Comparison of ENCODE assay signal across 17 cellular contexts in the genomic region with DNA sequence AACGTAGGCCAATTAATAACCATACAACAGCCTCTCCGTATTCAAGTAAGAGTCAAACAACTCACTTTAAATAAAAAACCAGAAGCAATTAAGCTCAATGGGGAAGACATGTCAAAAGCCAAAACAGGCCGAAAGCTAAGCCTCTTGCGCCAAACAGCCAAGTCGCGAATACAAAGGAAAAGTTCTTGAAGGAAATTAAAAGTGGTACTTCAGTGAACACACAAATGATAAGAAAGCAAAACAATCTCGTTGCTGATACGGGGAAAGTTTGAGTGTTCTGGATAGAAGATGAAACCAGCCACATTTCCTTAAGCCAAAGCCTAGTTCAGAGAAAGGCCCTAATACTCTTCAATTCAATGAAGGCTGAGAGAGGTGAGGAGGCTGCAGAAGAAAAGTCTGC. TPM values are rescaled to one million over a fixed set of nuclear protein-coding genes. Genes with fewer than 3 reads are reported as not detected.
DNase-seq lines count a peak whose midpoint lies in the region; ATAC-seq and TF ChIP-seq lines count a peak whose summit lies in the region.
"Had no signal": no experiment of that assay in that cellular context is flagged by ENCODE, and none has a peak within 500 bp of the region (broad histone marks: within the 10 kb centered on the region; RNA-seq: fewer than 3 reads in every experiment).

No MANE protein-coding gene starts in this region.

- intact Hi-C loops in activated CD4-positive, alpha-beta T cell treated with anti-CD3 and anti-CD28 coated beads for 36 hours (cut with DNase I, micrococcal nuclease): no loop called here
- intact Hi-C loops in activated CD4-positive, alpha-beta memory T cell treated with anti-CD3 and anti-CD28 coated beads for 36 hours (cut with micrococcal nuclease): no loop called here

- no peak for DNase-seq in activated CD4-positive, alpha-beta T cell treated with anti-CD3 and anti-CD28 coated beads, Interleukin-2, amount 10 ng/mL, durations not matched to agents 7 days and 5 days
- DNase-seq in activated CD4-positive, alpha-beta T cell treated with anti-CD3 and anti-CD28 coated beads for 36 hours: no peak
- no peak for DNase-seq in central memory CD8-positive, alpha-beta T cell (ENCODE audit: low spot score in 2 of 2)
- DNase-seq in neural crest cell (ENCODE audit: low read depth, low spot score): no peak
- DNase-seq in HEK293T (ENCODE audit: extremely low spot score): no peak
- no peak for DNase-seq in activated CD4-positive, alpha-beta memory T cell treated with anti-CD3 and anti-CD28 coated beads for 36 hours
- no peak for DNase-seq in NCI-H128 (lab: John Stamatoyannopoulos, UW; ENCODE audit: unreplicated experiment)
- DNase-seq: 8988T, DMS153, H9, NCI-H1417, NCI-H1930, NCI-H2171 treated with DMSO at 0.1 percent for 48 hours, NCI-H446 treated with DMSO at 0.1 percent for 48 hours, RPMI8226 had no signal

- H3K4me3 Mint-ChIP-seq in activated CD4-positive, alpha-beta T cell treated with anti-CD3 and anti-CD28 coated beads, Interleukin-2, amount 10 ng/mL, durations not matched to agents 7 days and 5 days: no peak overlapping the region
- no peak overlapping the region for H3K4me3 Mint-ChIP-seq in activated CD4-positive, alpha-beta T cell treated with anti-CD3 and anti-CD28 coated beads for 36 hours
- no peak overlapping the region for H3K4me3 Mint-ChIP-seq in central memory CD8-positive, alpha-beta T cell
- no peak overlapping the region for H3K4me3 Mint-ChIP-seq in neural crest cell
- H3K4me3 Mint-ChIP-seq in activated CD4-positive, alpha-beta memory T cell treated with anti-CD3 and anti-CD28 coated beads for 36 hours: no peak overlapping the region
- H3K4me3 Mint-ChIP-seq: H9, IgD-negative memory B cell had no signal

- CTCF ChIA-PET in activated CD4-positive, alpha-beta T cell treated with anti-CD3 and anti-CD28 coated beads, Interleukin-2, amount 10 ng/mL, durations not matched to agents 7 days and 5 days (lab: Charles Lee): interaction anchor here (1.4 kb wide), 2 partner anchors 14 to 51 kb away, joined by 3 to 4 read pairs; no protein-coding TSS in a partner anchor
- CTCF ChIA-PET in activated CD4-positive, alpha-beta T cell treated with anti-CD3 and anti-CD28 coated beads for 36 hours (lab: Charles Lee): no interaction called here
- CTCF ChIA-PET in HEK293T (lab: Yijun Ruan, JAX): no interaction called here
- CTCF ChIA-PET in activated CD4-positive, alpha-beta memory T cell treated with anti-CD3 and anti-CD28 coated beads for 36 hours (lab: Charles Lee): no interaction called here

- H3K27me3 Mint-ChIP-seq in activated CD4-positive, alpha-beta T cell treated with anti-CD3 and anti-CD28 coated beads, Interleukin-2, amount 10 ng/mL, durations not matched to agents 7 days and 5 days: no peaks in the 10 kb centered on the region
- no peaks in the 10 kb centered on the region for H3K27me3 Mint-ChIP-seq in activated CD4-positive, alpha-beta T cell treated with anti-CD3 and anti-CD28 coated beads for 36 hours
- no peaks in the 10 kb centered on the region for H3K27me3 Mint-ChIP-seq in central memory CD8-positive, alpha-beta T cell
- no peaks in the 10 kb centered on the region for H3K27me3 Mint-ChIP-seq in neural crest cell (ENCODE audit: low read depth)
- H3K27me3 Mint-ChIP-seq in activated CD4-positive, alpha-beta memory T cell treated with anti-CD3 and anti-CD28 coated beads for 36 hours: no peaks in the 10 kb centered on the region

- H3K4me1 Mint-ChIP-seq in activated CD4-positive, alpha-beta T cell treated with anti-CD3 and anti-CD28 coated beads, Interleukin-2, amount 10 ng/mL, durations not matched to agents 7 days and 5 days: peaks cover 66% of the 10 kb centered on the region
- H3K4me1 Mint-ChIP-seq in activated CD4-positive, alpha-beta T cell treated with anti-CD3 and anti-CD28 coated beads for 36 hours: peaks cover 53% of the 10 kb centered on the region
- peaks cover 74% of the 10 kb centered on the region for H3K4me1 Mint-ChIP-seq in central memory CD8-positive, alpha-beta T cell
- peaks cover 90% of the 10 kb centered on the region for H3K4me1 Mint-ChIP-seq in neural crest cell
- peaks cover 53% of the 10 kb centered on the region for H3K4me1 Mint-ChIP-seq in activated CD4-positive, alpha-beta memory T cell treated with anti-CD3 and anti-CD28 coated beads for 36 hours (ENCODE audit: low read depth)

- TF ChIP-seq CTCF in neural crest cell (conservative IDR thresholded peaks at IDR 0.05): no peak

- peak overlapping the region; percentile 77 for H3K27ac Mint-ChIP-seq in activated CD4-positive, alpha-beta T cell treated with anti-CD3 and anti-CD28 coated beads, Interleukin-2, amount 10 ng/mL, durations not matched to agents 7 days and 5 days
- no peak overlapping the region for H3K27ac Mint-ChIP-seq in activated CD4-positive, alpha-beta T cell treated with anti-CD3 and anti-CD28 coated beads for 36 hours
- peak overlapping the region; percentile 7 for H3K27ac Mint-ChIP-seq in central memory CD8-positive, alpha-beta T cell (ENCODE audit: low read depth)
- H3K27ac Mint-ChIP-seq in neural crest cell (ENCODE audit: unreplicated experiment): peak overlapping the region; percentile 51
- H3K27ac Mint-ChIP-seq in activated CD4-positive, alpha-beta memory T cell treated with anti-CD3 and anti-CD28 coated beads for 36 hours: no peak overlapping the region
- H3K27ac Mint-ChIP-seq: H9, IgD-negative memory B cell had no signal

- no peak for ATAC-seq in activated CD4-positive, alpha-beta T cell treated with anti-CD3 and anti-CD28 coated beads for 36 hours
- no peak for ATAC-seq in central memory CD8-positive, alpha-beta T cell (replicated peaks; ENCODE audit: extremely low read depth, poor library complexity, severe bottlenecking)
- no peak for ATAC-seq in GM21786 (IDR thresholded peaks at IDR 0.05; ENCODE audit: unreplicated experiment)

- H3K36me3 Mint-ChIP-seq in activated CD4-positive, alpha-beta T cell treated with anti-CD3 and anti-CD28 coated beads, Interleukin-2, amount 10 ng/mL, durations not matched to agents 7 days and 5 days (ENCODE audit: low read depth): peaks cover 10% of the 10 kb centered on the region
- no peaks in the 10 kb centered on the region for H3K36me3 Mint-ChIP-seq in activated CD4-positive, alpha-beta T cell treated with anti-CD3 and anti-CD28 coated beads for 36 hours (ENCODE audit: low read depth)
- peaks cover 1% of the 10 kb centered on the region for H3K36me3 Mint-ChIP-seq in central memory CD8-positive, alpha-beta T cell (ENCODE audit: insufficient read depth)
- peaks cover 18% of the 10 kb centered on the region for H3K36me3 Mint-ChIP-seq in neural crest cell (ENCODE audit: low read depth)
- H3K36me3 Mint-ChIP-seq in activated CD4-positive, alpha-beta memory T cell treated with anti-CD3 and anti-CD28 coated beads for 36 hours: no peaks in the 10 kb centered on the region
- H3K36me3 Mint-ChIP-seq: IgD-negative memory B cell had no signal

- POLR2A ChIA-PET in activated CD4-positive, alpha-beta T cell treated with anti-CD3 and anti-CD28 coated beads, Interleukin-2, amount 10 ng/mL, durations not matched to agents 7 days and 5 days (lab: Charles Lee): no interaction called here
- POLR2A ChIA-PET in activated CD4-positive, alpha-beta T cell treated with anti-CD3 and anti-CD28 coated beads for 36 hours (lab: Charles Lee): no interaction called here
- POLR2A ChIA-PET in HEK293T (lab: Yijun Ruan, JAX): no interaction called here
- POLR2A ChIA-PET in activated CD4-positive, alpha-beta memory T cell treated with anti-CD3 and anti-CD28 coated beads for 36 hours (lab: Charles Lee): no interaction called here

- peaks cover 15% of the 10 kb centered on the region for H3K9me3 Mint-ChIP-seq in activated CD4-positive, alpha-beta T cell treated with anti-CD3 and anti-CD28 coated beads, Interleukin-2, amount 10 ng/mL, durations not matched to agents 7 days and 5 days
- H3K9me3 Mint-ChIP-seq in activated CD4-positive, alpha-beta T cell treated with anti-CD3 and anti-CD28 coated beads for 36 hours (ENCODE audit: low read depth): no peaks in the 10 kb centered on the region
- no peaks in the 10 kb centered on the region for H3K9me3 Mint-ChIP-seq in central memory CD8-positive, alpha-beta T cell
- peaks cover 5% of the 10 kb centered on the region for H3K9me3 Mint-ChIP-seq in neural crest cell
- no peaks in the 10 kb centered on the region for H3K9me3 Mint-ChIP-seq in activated CD4-positive, alpha-beta memory T cell treated with anti-CD3 and anti-CD28 coated beads for 36 hours
- H3K9me3 Mint-ChIP-seq: H9 had no signal

TF ChIP-seq in HEK293T, 16 proteins besides CTCF, POLR2A, EP300 and RAD21:
- no peak for TF ChIP-seq ZNF384 (IDR thresholded peaks at IDR 0.05)
- TF ChIP-seq NFRKB (IDR thresholded peaks at IDR 0.05): no peak
- no peak for TF ChIP-seq FOXK2 (IDR thresholded peaks at IDR 0.05)
- TF ChIP-seq SP1 (IDR thresholded peaks at IDR 0.05): no peak
- TF ChIP-seq ARNT (IDR thresholded peaks at IDR 0.05): no peak
- TF ChIP-seq FOXA1 (IDR thresholded peaks at IDR 0.05): no peak
- TF ChIP-seq CTBP1 (IDR thresholded peaks at IDR 0.05; ENCODE audit: borderline replicate concordance): no peak
- TF ChIP-seq FOXM1 (IDR thresholded peaks at IDR 0.05; ENCODE audit: borderline replicate concordance): no peak
- no peak for TF ChIP-seq HDGF (IDR thresholded peaks at IDR 0.05; ENCODE audit: borderline replicate concordance)
- TF ChIP-seq SUZ12 (IDR thresholded peaks at IDR 0.05): no peak
- no peak for TF ChIP-seq BHLHE40 (IDR thresholded peaks at IDR 0.05; ENCODE audit: borderline replicate concordance)
- TF ChIP-seq ELF4 (IDR thresholded peaks at IDR 0.05): no peak
- TF ChIP-seq L3MBTL2 (conservative IDR thresholded peaks at IDR 0.05): no peak
- no peak for TF ChIP-seq LEF1 (IDR thresholded peaks at IDR 0.05; ENCODE audit: borderline replicate concordance)

RNA-seq across cellular contexts. Expression of a gene that starts 53.4 kb away (rescaled TPM):
- total RNA-seq in activated CD4-positive, alpha-beta T cell treated with anti-CD3 and anti-CD28 coated beads, Interleukin-2, amount 10 ng/mL, durations not matched to agents 7 days and 5 days: under 1 TPM; 0.62 to 0.77 TPM
- 1 to 10 TPM; 3.7 to 4.0 TPM for total RNA-seq in activated CD4-positive, alpha-beta T cell treated with anti-CD3 and anti-CD28 coated beads for 36 hours
- 34.5 and 38.7 TPM in 2 replicates for total RNA-seq in neural crest cell
- total RNA-seq in activated CD4-positive, alpha-beta memory T cell treated with anti-CD3 and anti-CD28 coated beads for 36 hours: 1 to 10 TPM; 6.1 to 6.2 TPM

Comparison
In these comparisons a context has a peak if more than half of its experiments do, and no peak if none do; other contexts are left out.
1. H3K27ac Mint-ChIP-seq: peak in activated CD4-positive, alpha-beta T cell treated with anti-CD3 and anti-CD28 coated beads, Interleukin-2, amount 10 ng/mL, durations not matched to agents 7 days and 5 days (single experiment), central memory CD8-positive, alpha-beta T cell (single experiment) and neural crest cell (single experiment); none in activated CD4-positive, alpha-beta T cell treated with anti-CD3 and anti-CD28 coated beads for 36 hours (single experiment) and activated CD4-positive, alpha-beta memory T cell treated with anti-CD3 and anti-CD28 coated beads for 36 hours (single experiment).